Comparison of ENCODE assay signal across 1 cellular context in genomic region chr3:62835594-62836236, GRCh38.
A peak's percentile ranks its signal among the peaks of the same experiment; 100 is the strongest.
TF ChIP-seq lines count a peak whose summit lies in the region.

No MANE protein-coding gene starts in this region.

TF ChIP-seq in HepG2, 621 proteins besides CTCF, POLR2A, EP300 and RAD21:
- no peak for TF ChIP-seq ISL2 (CRISPR knock-in tag; IDR thresholded peaks at IDR 0.05)
- no peak for TF ChIP-seq ZXDC (CRISPR knock-in tag; IDR thresholded peaks at IDR 0.05)
- no peak for TF ChIP-seq KDM6A (CRISPR knock-in tag; IDR thresholded peaks at IDR 0.05; ENCODE audit: low read depth)
- TF ChIP-seq ZHX1 (CRISPR knock-in tag; IDR thresholded peaks at IDR 0.05; ENCODE audit: low read depth) = no peak
- TF ChIP-seq ZNF431 (CRISPR knock-in tag; IDR thresholded peaks at IDR 0.05; ENCODE audit: borderline replicate concordance, low read depth) = no peak
- TF ChIP-seq ZNF652 (CRISPR knock-in tag; IDR thresholded peaks at IDR 0.05; ENCODE audit: borderline replicate concordance, low read depth) = peak; percentile 85
- no peak for TF ChIP-seq GZF1 (CRISPR knock-in tag; IDR thresholded peaks at IDR 0.05)
- TF ChIP-seq CEBPB (IDR thresholded peaks at IDR 0.05; ENCODE audit: borderline replicate concordance, low read depth, low read length) = peak; percentile 38; the same call in 1 of the 2 replicates
- TF ChIP-seq THAP8 (CRISPR knock-in tag; IDR thresholded peaks at IDR 0.05; ENCODE audit: borderline replicate concordance) = no peak
